8 cellular contexts compared by ENCODE assay signal in the genomic region with DNA sequence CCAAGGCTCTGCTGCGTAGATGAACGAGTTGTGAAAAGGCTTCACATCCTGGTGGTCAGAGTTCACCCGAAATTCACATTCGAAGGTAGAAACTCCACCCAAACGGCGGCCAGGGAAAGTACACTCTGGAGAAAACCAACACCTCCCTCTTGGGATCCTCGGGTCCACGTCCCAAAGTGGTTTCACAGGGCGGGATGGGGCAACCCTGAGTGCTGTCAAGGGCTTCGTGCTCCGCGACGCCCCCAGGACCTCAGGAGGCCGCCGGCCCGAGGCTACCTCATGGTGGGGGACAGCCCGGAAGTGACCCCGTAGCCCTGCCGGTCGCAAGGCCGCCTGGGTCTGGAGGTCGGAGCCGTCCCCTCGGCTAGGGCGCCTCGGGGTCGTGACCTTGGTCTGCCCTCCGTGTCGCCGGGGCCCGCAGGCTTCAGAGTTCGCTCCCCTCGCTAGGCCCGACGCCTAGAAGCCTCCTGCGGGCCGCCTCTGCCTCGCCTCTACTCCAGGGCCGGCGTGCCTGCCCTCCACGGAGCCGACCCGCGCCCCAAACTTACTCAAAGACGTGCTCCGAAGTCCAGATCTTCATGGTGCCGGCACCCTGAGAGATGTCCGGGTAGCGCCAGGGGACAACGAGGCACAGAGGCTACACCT. TPM values are rescaled to one million over a fixed set of nuclear protein-coding genes. Genes with fewer than 3 reads are reported as not detected.
DNase-seq lines count a peak whose midpoint lies in the region; ATAC-seq and TF ChIP-seq lines count a peak whose summit lies in the region.

A gene (minus strand): TSS at position 636 of the 645 bp plus-strand sequence. CDS start 56 bp downstream, at position 580.

- peaks cover 3% of the 10 kb centered on the region for H3K9me3 ChIP-seq in neuron (ENCODE audit: low read length)

- DNase-seq in DMS53 (lab: John Stamatoyannopoulos, UW) (peak; percentile 68), DMS53 treated with DMSO at 0.1 percent for 48 hours (lab: John Stamatoyannopoulos, UW; ENCODE audit: unreplicated experiment) (no peak), fibroblast of villous mesenchyme (ENCODE audit: low read depth) (peak; percentile 39)
- no peak for DNase-seq in stimulated activated CD4-positive, alpha-beta T cell treated with anti-CD3 and anti-CD28 coated beads, Interleukin-1b, Interleukin-23, amount 100 ng/mL, for 48 hours

- no peaks in the 10 kb centered on the region for H3K27me3 ChIP-seq in neuron (ENCODE audit: insufficient read depth, low read length)

- H2AFZ ChIP-seq in neuron (ENCODE audit: low read depth, low read length): peak within 1 kb of the TSS; percentile 76

- peak within 1 kb of the TSS; percentile 87 for H3K4me3 ChIP-seq in WI38 (ENCODE audit: low read depth, low read length)
- peak within 1 kb of the TSS; percentile 82 for H3K4me3 ChIP-seq in fibroblast of villous mesenchyme (ENCODE audit: low read depth, low read length)
- peak within 1 kb of the TSS; percentile 67 for H3K4me3 ChIP-seq in neuron (ENCODE audit: low read length)

- ATAC-seq in GM19467 (IDR thresholded peaks at IDR 0.05; ENCODE audit: unreplicated experiment) (peak; percentile 26), HG03521 (IDR thresholded peaks at IDR 0.05; ENCODE audit: unreplicated experiment) (peak; percentile 29)

- TF ChIP-seq CTCF in WI38 (IDR thresholded peaks at IDR 0.05; ENCODE audit: low read depth, low read length) (no peak), fibroblast of villous mesenchyme (IDR thresholded peaks at IDR 0.05; ENCODE audit: insufficient read depth, low read depth, low read length) (no peak)

- H3K36me3 ChIP-seq in neuron (ENCODE audit: insufficient read depth, low read length): no peaks in the 10 kb centered on the region

- peaks cover 14% of the 10 kb centered on the region for H3K4me1 ChIP-seq in neuron (ENCODE audit: insufficient read depth, low read length)

RNA-seq across cellular contexts. Expression of the gene that starts here (rescaled TPM):
- total RNA-seq in fibroblast of villous mesenchyme: 61.2 and 85.1 TPM in 2 replicates

Comparison
In these comparisons a context has a peak if more than half of its experiments do, and no peak if none do; other contexts are left out.
1. DNase-seq: peak in DMS53 (single experiment) and fibroblast of villous mesenchyme (single experiment); none in DMS53 treated with DMSO at 0.1 percent for 48 hours (single experiment) and stimulated activated CD4-positive, alpha-beta T cell treated with anti-CD3 and anti-CD28 coated beads, Interleukin-1b, Interleukin-23, amount 100 ng/mL, for 48 hours (single experiment).
2. Peak in every context shown above with its lines, with median percentiles within 50 percentile points of each other: H3K4me3 ChIP-seq.